28 cellular contexts compared by ENCODE assay signal in the genomic region with DNA sequence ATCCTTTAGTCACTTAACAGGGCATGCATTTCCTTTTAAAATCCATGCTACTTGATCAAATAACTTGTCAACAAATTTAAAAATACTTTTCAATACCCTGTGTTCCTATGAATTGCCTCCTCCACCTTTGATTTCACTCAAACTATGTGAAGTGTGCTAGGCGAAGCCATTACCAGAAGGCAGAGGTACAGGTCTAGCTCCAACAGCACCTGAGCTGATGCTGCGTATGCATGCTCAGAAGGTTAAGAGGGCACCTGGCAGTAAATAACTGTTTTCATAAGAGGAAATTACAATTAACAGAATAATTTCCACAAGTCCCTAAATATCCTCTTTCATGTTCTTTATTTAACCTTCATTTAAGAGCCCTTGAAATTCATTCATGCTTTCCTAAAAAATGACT.
"Had no signal": no experiment of that assay in that cellular context is flagged by ENCODE, and none has a peak within 500 bp of the region (broad histone marks: within the 10 kb centered on the region; RNA-seq: fewer than 3 reads in every experiment).

No MANE protein-coding gene starts in this region.

- H3K9me3 ChIP-seq: breast epithelium, esophagus muscularis mucosa, heart left ventricle, lower lobe of right lung, right atrium auricular region, upper lobe of left lung had no signal

- H3K27me3 ChIP-seq: breast epithelium, foreskin keratinocyte, heart left ventricle, neural progenitor cell, right atrium auricular region, upper lobe of left lung had no signal

- H3K4me3 ChIP-seq: breast epithelium, esophagus muscularis mucosa, heart left ventricle, lower lobe of right lung, neural progenitor cell, right atrium auricular region, smooth muscle cell, upper lobe of left lung had no signal

- H3K36me3 ChIP-seq: breast epithelium, esophagus muscularis mucosa, heart left ventricle, lower lobe of right lung, right atrium auricular region, upper lobe of left lung had no signal

- H3K4me1 ChIP-seq: breast epithelium, lower lobe of right lung, neural progenitor cell, parathyroid adenoma, upper lobe of left lung had no signal

- ATAC-seq: activated CD8-positive, alpha-beta T cell treated with anti-CD3 and anti-CD28 coated beads for 36 hours; activated naive CD4-positive, alpha-beta T cell treated with anti-CD3 and anti-CD28 coated beads, Interleukin-2, amount 50 U/mL, for 72 hours; activated T-cell treated with anti-CD3 and anti-CD28 coated beads, Interleukin-2, amount 50 U/mL, for 4 hours; activated T-helper 17 cell treated with anti-CD3 and anti-CD28 coated beads, Interleukin-2, amount 50 U/mL, for 72 hours; foreskin keratinocyte; heart left ventricle; natural killer cell; stimulated activated memory B cell treated with anti-CD40 and anti-IgM and Interleukin-4, amounts not matched to agents 10 μg/mL and 1 μg/mL and 100 μg/mL, for 72 hours; stimulated activated naive CD8-positive, alpha-beta T cell treated with anti-CD3 and anti-CD28 coated beads, Interleukin-15, amount 100 ng/mL, for 72 hours; WTC11 had no signal

- H3K27ac ChIP-seq: breast epithelium, esophagus muscularis mucosa, foreskin keratinocyte, heart left ventricle, lower lobe of right lung, neural progenitor cell, parathyroid adenoma, right atrium auricular region, upper lobe of left lung had no signal

- H3K4me2 ChIP-seq: neural progenitor cell, smooth muscle cell had no signal

- DNase-seq: activated CD4-positive, alpha-beta T cell treated with anti-CD3 and anti-CD28 coated beads for 1 hour; activated CD4-positive, alpha-beta T cell treated with anti-CD3 and anti-CD28 coated beads, Interleukin-2, amount 10 ng/mL, durations not matched to agents 7 days and 5 days; activated CD8-positive, alpha-beta T cell treated with anti-CD3 and anti-CD28 coated beads for 36 hours; activated naive CD4-positive, alpha-beta T cell; activated T-cell treated with anti-CD3 and anti-CD28 coated beads, Interleukin-2, amount 50 U/mL, for 4 hours; central memory CD4-positive, alpha-beta T cell; foreskin keratinocyte; heart left ventricle; lower lobe of right lung; mesendoderm; natural killer cell; occipital lobe; stimulated activated CD4-positive, alpha-beta T cell treated with anti-CD3 and anti-CD28 coated beads, Interleukin-1b, Interleukin-23, amount 100 ng/mL, for 48 hours; stimulated activated CD4-positive, alpha-beta T cell treated with anti-CD3 and anti-CD28 coated beads, Interleukin-4, amount 100 ng/mL, for 4 hours; stimulated activated CD8-positive, alpha-beta memory T cell treated with anti-CD3 and anti-CD28 coated beads, Interleukin-4, amount 100 ng/mL, for 48 hours; stimulated activated naive CD8-positive, alpha-beta T cell treated with anti-CD3 and anti-CD28 coated beads, Interleukin-15, amount 100 ng/mL, for 72 hours; substantia nigra; upper lobe of left lung had no signal
